Comparison of ENCODE assay signal across 17 cellular contexts in genomic region chr14:102145395-102145794, GRCh38.
"Had no signal": no experiment of that assay in that cellular context is flagged by ENCODE, and none has a peak within 500 bp of the region (broad histone marks: within the 10 kb centered on the region; RNA-seq: fewer than 3 reads in every experiment).

No MANE protein-coding gene starts in this region.

- H3K9me3 ChIP-seq: right atrium auricular region, sigmoid colon, stomach, thoracic aorta, transverse colon had no signal

- H3K4me3 Mint-ChIP-seq: endodermal cell, nephron progenitor cell had no signal

- H3K4me2 ChIP-seq: hepatocyte had no signal

- H3K27ac Mint-ChIP-seq: endodermal cell, nephron progenitor cell had no signal

- ATAC-seq: naive thymus-derived CD4-positive, alpha-beta T cell had no signal

- H3K27ac ChIP-seq: hepatocyte, right atrium auricular region, sigmoid colon, skin epidermis, stomach, thoracic aorta, transverse colon had no signal

- DNase-seq: endodermal cell; erythroblast; foreskin melanocyte; kidney; naive thymus-derived CD4-positive, alpha-beta T cell; nephron progenitor cell; posterior cingulate gyrus; sigmoid colon; stimulated activated CD4-positive, alpha-beta T cell treated with anti-CD3 and anti-CD28 coated beads, Interleukin-2, amount 100 ng/mL, for 24 hours; stimulated activated CD4-positive, alpha-beta T cell treated with anti-CD3 and anti-CD28 coated beads, Interleukin-4, amount 100 ng/mL, for 4 hours; stimulated activated naive CD4-positive, alpha-beta T cell; stomach; transverse colon had no signal

- H3K9me3 Mint-ChIP-seq: endodermal cell; naive thymus-derived CD4-positive, alpha-beta T cell; nephron progenitor cell had no signal

- H2AFZ ChIP-seq: hepatocyte had no signal

- H3K36me3 ChIP-seq: sigmoid colon, thoracic aorta, transverse colon had no signal

- H3K27me3 ChIP-seq: hepatocyte, right atrium auricular region, sigmoid colon, stomach, transverse colon had no signal

- H3K4me3 ChIP-seq: hepatocyte, right atrium auricular region, sigmoid colon, skin epidermis, stomach, thoracic aorta, transverse colon had no signal
